Comparison of ENCODE assay signal across 13 cellular contexts in the genomic region with DNA sequence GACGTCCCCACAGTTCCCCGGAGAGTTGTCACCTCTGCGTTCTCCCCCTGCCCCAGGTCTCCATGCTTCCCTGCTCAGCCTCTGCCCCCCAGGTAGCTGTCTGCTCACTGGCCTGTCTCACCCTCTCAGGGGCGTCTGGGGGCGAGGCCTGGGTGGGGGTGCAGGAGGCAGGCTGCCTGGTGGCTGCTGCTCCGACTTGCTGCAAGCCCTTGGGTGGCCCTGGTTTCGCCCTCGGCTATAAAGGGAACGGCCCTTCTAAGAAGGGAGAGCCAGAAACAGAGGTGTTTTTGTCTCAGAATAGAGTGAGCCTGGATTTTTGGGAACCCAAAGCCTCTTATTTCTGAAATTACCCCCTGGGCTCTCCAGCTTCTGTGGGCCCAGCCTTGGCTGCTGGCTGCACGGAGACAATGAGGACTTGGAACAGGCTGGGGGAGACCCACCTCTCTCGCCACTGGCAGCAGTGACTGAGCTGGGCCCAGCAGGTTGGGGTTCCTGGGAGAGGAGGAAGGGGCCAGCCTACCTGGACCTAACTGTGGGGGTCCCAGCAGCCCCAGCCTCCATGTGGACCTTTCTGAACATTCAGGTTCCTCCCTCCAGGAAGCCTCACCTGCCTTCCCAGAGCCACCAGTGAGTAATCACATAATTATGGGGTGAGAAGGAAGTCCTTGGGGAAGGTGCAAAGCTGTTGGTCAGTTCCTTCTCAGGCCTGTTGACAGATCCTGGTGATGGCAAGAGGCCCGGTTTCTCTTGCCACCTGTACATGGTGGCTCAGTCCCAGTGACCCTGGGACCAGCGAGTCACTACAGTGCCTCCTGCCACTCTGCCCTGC. TPM values are rescaled to one million over a fixed set of nuclear protein-coding genes. Genes with fewer than 3 reads are reported as not detected.
A peak's percentile ranks its signal among the peaks of the same experiment; 100 is the strongest.
DNase-seq lines count a peak whose midpoint lies in the region; ATAC-seq, FAIRE-seq and TF ChIP-seq lines count a peak whose summit lies in the region.
"Had no signal": no experiment of that assay in that cellular context is flagged by ENCODE, and none has a peak within 500 bp of the region (broad histone marks: within the 10 kb centered on the region; RNA-seq: fewer than 3 reads in every experiment).

No MANE protein-coding gene starts in this region.

- H3K4me3 ChIP-seq in H7 (ENCODE audit: insufficient read depth, low read depth, low read length) (no peak overlapping the region), astrocyte (ENCODE audit: insufficient read depth, low read depth, low read length) (no peak overlapping the region), HepG2 (replicated peaks in 1 of 3; ENCODE audit: insufficient read depth in 1 of 3, low read depth in 2 of 3, low read length in 3 of 3) (no peak overlapping the region)

- H3K9me3 ChIP-seq in astrocyte (ENCODE audit: insufficient read depth, low read depth, low read length): no peaks in the 10 kb centered on the region
- H3K9me3 ChIP-seq in HepG2 (ENCODE audit: low read length): no peaks in the 10 kb centered on the region

- H3K4me3 Mint-ChIP-seq in astrocyte (ENCODE audit: unreplicated experiment): no peak overlapping the region
- H3K4me3 Mint-ChIP-seq in activated CD8-positive, alpha-beta memory T cell treated with anti-CD3 and anti-CD28 coated beads, Interleukin-2, amount 10 ng/mL, durations not matched to agents 7 days and 5 days: no peak overlapping the region
- H3K4me3 Mint-ChIP-seq: B cell, H9 had no signal

- no peak overlapping the region for H3K9ac ChIP-seq in astrocyte (ENCODE audit: low read length)
- no peak overlapping the region for H3K9ac ChIP-seq in HepG2 (ENCODE audit: insufficient read depth, low read depth, low read length)

- no peak for TF ChIP-seq RAD21 in HepG2 (CRISPR knock-in tag; IDR thresholded peaks at IDR 0.05)

- H3K27me3 Mint-ChIP-seq in astrocyte (ENCODE audit: low read depth, unreplicated experiment): peaks cover 11% of the 10 kb centered on the region
- H3K27me3 Mint-ChIP-seq in activated CD8-positive, alpha-beta memory T cell treated with anti-CD3 and anti-CD28 coated beads, Interleukin-2, amount 10 ng/mL, durations not matched to agents 7 days and 5 days: no peaks in the 10 kb centered on the region
- H3K27me3 Mint-ChIP-seq: B cell had no signal

- 40% methylated on average over 4 of the region's 13 CpGs for WGBS in HepG2 (ENCODE audit: low lambda C conversion rate)

- no peak overlapping the region for H3K27ac ChIP-seq in astrocyte (ENCODE audit: low read depth, low read length)
- H3K27ac ChIP-seq in HepG2 (ENCODE audit: extremely low read length, insufficient read depth, low read length): no peak overlapping the region
- H3K27ac ChIP-seq: HL-60 had no signal

- H3K36me3 Mint-ChIP-seq in astrocyte (ENCODE audit: low read depth, unreplicated experiment): no peaks in the 10 kb centered on the region
- peaks cover 6% of the 10 kb centered on the region for H3K36me3 Mint-ChIP-seq in activated CD8-positive, alpha-beta memory T cell treated with anti-CD3 and anti-CD28 coated beads, Interleukin-2, amount 10 ng/mL, durations not matched to agents 7 days and 5 days

- in situ Hi-C loops in HepG2 (cut with HindIII; ENCODE audit: extremely low pct_ligation_motif_present, low pct_unique_long_range_greater_than_20kb): loop anchor here (5.0 kb wide), 1 partner anchor 46 kb away; no protein-coding TSS in a partner anchor

- FAIRE-seq in astrocyte (lab: Jason Lieb, UNC) (no peak), HepG2 (lab: Jason Lieb, UNC) (no peak), GM12891 (lab: Jason Lieb, UNC) (no peak)

- H4K20me1 ChIP-seq in astrocyte (ENCODE audit: insufficient read depth, low read length): no peaks in the 10 kb centered on the region
- no peaks in the 10 kb centered on the region for H4K20me1 ChIP-seq in HepG2 (ENCODE audit: insufficient read depth, low read length)

- no peaks in the 10 kb centered on the region for H3K27me3 ChIP-seq in H7 (ENCODE audit: control insufficient read depth, insufficient read depth, low read length)
- no peaks in the 10 kb centered on the region for H3K27me3 ChIP-seq in astrocyte (ENCODE audit: insufficient read depth, low read length)
- peaks cover 5 to 41% of the 10 kb centered on the region in 2 experiments; a peak in 3 of 5 replicates for H3K27me3 ChIP-seq in HepG2 (ENCODE audit: control insufficient read depth in 1 of 2, insufficient read depth in 2 of 2, low read length in 2 of 2)

- H3K36me3 ChIP-seq in H7 (replicated peaks; ENCODE audit: control insufficient read depth, insufficient read depth, low read length) (no peaks in the 10 kb centered on the region), astrocyte (ENCODE audit: insufficient read depth, low read length) (no peaks in the 10 kb centered on the region), HepG2 (replicated peaks in 1 of 2; ENCODE audit: control insufficient read depth in 1 of 2, insufficient read depth in 2 of 2, low read length in 2 of 2) (no peaks in the 10 kb centered on the region)

- H3K79me2 ChIP-seq in astrocyte (ENCODE audit: insufficient read depth, low read length) (no peaks in the 10 kb centered on the region), HepG2 (ENCODE audit: insufficient read depth, low read length) (no peaks in the 10 kb centered on the region)

- H3K4me2 ChIP-seq in astrocyte (ENCODE audit: low read length) (no peak overlapping the region), HepG2 (ENCODE audit: low read depth, low read length) (peak overlapping the region; percentile 2; the same call in 1 of the 2 replicates)

- peak overlapping the region; percentile 47 for H3K27ac Mint-ChIP-seq in astrocyte (ENCODE audit: unreplicated experiment)
- H3K27ac Mint-ChIP-seq in activated CD8-positive, alpha-beta memory T cell treated with anti-CD3 and anti-CD28 coated beads, Interleukin-2, amount 10 ng/mL, durations not matched to agents 7 days and 5 days: no peak overlapping the region
- H3K27ac Mint-ChIP-seq: B cell, progenitor cell of endocrine pancreas had no signal

- H3K4me1 ChIP-seq in astrocyte (ENCODE audit: insufficient read depth, low read length): peaks cover 10% of the 10 kb centered on the region
- peaks cover 48% of the 10 kb centered on the region for H3K4me1 ChIP-seq in HepG2 (ENCODE audit: insufficient read depth, low read length)

- no peaks in the 10 kb centered on the region for H3K9me3 Mint-ChIP-seq in astrocyte (ENCODE audit: unreplicated experiment)
- H3K9me3 Mint-ChIP-seq in activated CD8-positive, alpha-beta memory T cell treated with anti-CD3 and anti-CD28 coated beads, Interleukin-2, amount 10 ng/mL, durations not matched to agents 7 days and 5 days (ENCODE audit: low read depth): no peaks in the 10 kb centered on the region
- H3K9me3 Mint-ChIP-seq: H9 had no signal

- TF ChIP-seq POLR2A in HepG2 (IDR thresholded peaks at IDR 0.05; ENCODE audit: insufficient read depth in 1 of 2, low read depth in 2 of 2, low read length in 2 of 2) (no peak), GM12891 (IDR thresholded peaks at IDR 0.05; ENCODE audit: low read depth, low read length) (no peak)

- BruUV-seq in HepG2 (replicated peaks; lab: Mats Ljungman, UMichigan): no TSS peak

- ATAC-seq in HepG2 (no peak), GM19395 (IDR thresholded peaks at IDR 0.05; ENCODE audit: unreplicated experiment) (no peak)
- ATAC-seq in activated CD8-positive, alpha-beta memory T cell treated with anti-CD3 and anti-CD28 coated beads, Interleukin-2, amount 10 ng/mL, durations not matched to agents 7 days and 5 days: no peak

- CTCF ChIA-PET in HepG2 (lab: Yijun Ruan, JAX; ENCODE audit: low intra/inter-chr PET ratio, low total read pairs): no interaction called here
- CTCF ChIA-PET in activated CD8-positive, alpha-beta memory T cell treated with anti-CD3 and anti-CD28 coated beads, Interleukin-2, amount 10 ng/mL, durations not matched to agents 7 days and 5 days (lab: Charles Lee): no interaction called here

- intact Hi-C loops in HepG2 (cut with micrococcal nuclease; ENCODE audit: unreplicated experiment): loop anchor here (5.0 kb wide), 1 partner anchor 36 kb away; no protein-coding TSS in a partner anchor

- H3K4me1 Mint-ChIP-seq in astrocyte (ENCODE audit: low read depth, unreplicated experiment): peaks cover 12% of the 10 kb centered on the region
- peaks cover 63% of the 10 kb centered on the region for H3K4me1 Mint-ChIP-seq in activated CD8-positive, alpha-beta memory T cell treated with anti-CD3 and anti-CD28 coated beads, Interleukin-2, amount 10 ng/mL, durations not matched to agents 7 days and 5 days

- DNase-seq in 8988T: peak; percentile 86
- DNase-seq in H7: peak; percentile 55
- DNase-seq in astrocyte (ENCODE audit: low read depth): no peak
- DNase-seq in HepG2 (ENCODE audit: low spot score): no peak
- DNase-seq in activated CD8-positive, alpha-beta memory T cell treated with anti-CD3 and anti-CD28 coated beads, Interleukin-2, amount 10 ng/mL, durations not matched to agents 7 days and 5 days: no peak
- no peak for DNase-seq in GM12891 (ENCODE audit: insufficient read length, low spot score)
- no peak for DNase-seq in stimulated activated CD4-positive, alpha-beta T cell treated with anti-CD3 and anti-CD28 coated beads, Interleukin-4, amount 100 ng/mL, for 1 hour
- DNase-seq: H9, NCI-H345 had no signal

- no peak for TF ChIP-seq EP300 in HepG2 (IDR thresholded peaks at IDR 0.05; ENCODE audit: low read depth in 2 of 2, low read length in 2 of 2)
- no peak for TF ChIP-seq EP300 in HepG2 (CRISPR knock-in tag; IDR thresholded peaks at IDR 0.05; ENCODE audit: borderline replicate concordance)

- TF ChIP-seq CTCF in astrocyte (IDR thresholded peaks at IDR 0.05; ENCODE audit: insufficient read depth, low read depth, low read length) (no peak), HepG2 (CRISPR knock-in tag; IDR thresholded peaks at IDR 0.05) (no peak)

- POLR2A ChIA-PET in HepG2 (lab: Yijun Ruan, JAX): no interaction called here

- H2AFZ ChIP-seq in astrocyte (ENCODE audit: low read depth, low read length) (no peak overlapping the region), HepG2 (ENCODE audit: low read length) (no peak overlapping the region)

RNA-seq across cellular contexts. Expression of a gene that starts 15.5 kb away (rescaled TPM):
- 1.8 and 2.1 TPM in 2 replicates for total RNA-seq in H7 (2014; rRNA removed; shearing (Covaris generic))
- total RNA-seq in astrocyte (1.3 and 4.3 TPM in 2 replicates), HepG2 (2016; rRNA removed; fragmentation: Illumina TruSeq; extraction: Trizol) (not detected in 2 replicates)
- total RNA-seq in HepG2 (2016; cell fraction: cytosol; rRNA removed; fragmentation: Illumina TruSeq; extraction: Trizol; ENCODE audit: low read depth): not detected in 2 replicates
- total RNA-seq in HepG2 (2016; cell fraction: insoluble cytoplasmic fraction; rRNA removed; fragmentation: Illumina TruSeq; extraction: Trizol): not detected in 2 replicates
- total RNA-seq in HepG2 (2016; cell fraction: membrane; rRNA removed; fragmentation: Illumina TruSeq; extraction: Trizol): not detected in 2 replicates
- total RNA-seq in HepG2 (2016; cell fraction: nucleus; rRNA removed; fragmentation: Illumina TruSeq; extraction: Trizol): not detected in 2 replicates
- polyA plus RNA-seq in HepG2 (2011; rRNA removed): 0.01 and 0.03 TPM in 2 replicates
- 0.03 and 0.05 TPM in 2 replicates for polyA plus RNA-seq in HepG2 (2011; cell fraction: cytosol; rRNA removed)
- 0.14 TPM in 1 of 2 replicates, not detected in the other for polyA plus RNA-seq in HepG2 (2011; cell fraction: nucleus; rRNA removed)
- 0.16 and 0.34 TPM in 2 replicates for polyA plus RNA-seq in HepG2 (2012)
- not detected in 2 replicates for polyA plus RNA-seq in HepG2 (2016; cell fraction: cytosol; fragmentation: Illumina TruSeq; extraction: Trizol; ENCODE audit: low read depth)
- polyA plus RNA-seq in HepG2 (2016; cell fraction: insoluble cytoplasmic fraction; fragmentation: Illumina TruSeq; extraction: Trizol; ENCODE audit: low read depth): not detected in 2 replicates
- polyA plus RNA-seq in HepG2 (2016; cell fraction: membrane; fragmentation: Illumina TruSeq; extraction: Trizol; ENCODE audit: low read depth): not detected in 2 replicates
- polyA plus RNA-seq in HepG2 (2016; cell fraction: nucleus; fragmentation: Illumina TruSeq; extraction: Trizol; ENCODE audit: insufficient read depth, low read depth): not detected in 2 replicates
- 0.16 TPM in 1 of 2 replicates, not detected in the other for polyA minus RNA-seq in HepG2 (2011; rRNA and poly(A)+ RNA removed; ENCODE audit: low replicate concordance)
- polyA minus RNA-seq in HepG2 (2011; cell fraction: cytosol; rRNA and poly(A)+ RNA removed): not detected in 2 replicates
- polyA minus RNA-seq in HepG2 (2011; cell fraction: nucleus; rRNA and poly(A)+ RNA removed): not detected in 2 replicates
- total RNA-seq in activated CD8-positive, alpha-beta memory T cell treated with anti-CD3 and anti-CD28 coated beads, Interleukin-2, amount 10 ng/mL, durations not matched to agents 7 days and 5 days: 1 to 10 TPM; 1.1 to 1.9 TPM
- 0.47 TPM for polyA plus RNA-seq in GM12891 (2012; ENCODE audit: low read depth, missing spikeins)
- total RNA-seq: B cell had no signal

RNA-seq across cellular contexts. Expression of a gene that starts 49.5 kb away (rescaled TPM):
- total RNA-seq in H7 (2014; rRNA removed; shearing (Covaris generic)): 0.52 TPM in 1 of 2 replicates, not detected in the other
- total RNA-seq in astrocyte: not detected in 2 replicates
- not detected in 2 replicates for total RNA-seq in HepG2 (2016; rRNA removed; fragmentation: Illumina TruSeq; extraction: Trizol)
- not detected in 2 replicates for total RNA-seq in HepG2 (2016; cell fraction: cytosol; rRNA removed; fragmentation: Illumina TruSeq; extraction: Trizol; ENCODE audit: low read depth)
- 0.15 TPM in 1 of 2 replicates, not detected in the other for total RNA-seq in HepG2 (2016; cell fraction: insoluble cytoplasmic fraction; rRNA removed; fragmentation: Illumina TruSeq; extraction: Trizol)
- not detected in 2 replicates for total RNA-seq in HepG2 (2016; cell fraction: membrane; rRNA removed; fragmentation: Illumina TruSeq; extraction: Trizol)
- total RNA-seq in HepG2 (2016; cell fraction: nucleus; rRNA removed; fragmentation: Illumina TruSeq; extraction: Trizol): not detected in 2 replicates
- polyA plus RNA-seq in HepG2 (2011; rRNA removed): 0.20 TPM in 1 of 2 replicates, not detected in the other
- polyA plus RNA-seq in HepG2 (2011; cell fraction: cytosol; rRNA removed): 0.11 and 0.13 TPM in 2 replicates
- polyA plus RNA-seq in HepG2 (2011; cell fraction: nucleus; rRNA removed): 0.32 and 0.45 TPM in 2 replicates
- 0.27 and 0.36 TPM in 2 replicates for polyA plus RNA-seq in HepG2 (2012)
- not detected in 2 replicates for polyA plus RNA-seq in HepG2 (2016; cell fraction: cytosol; fragmentation: Illumina TruSeq; extraction: Trizol; ENCODE audit: low read depth)
- not detected in 2 replicates for polyA plus RNA-seq in HepG2 (2016; cell fraction: insoluble cytoplasmic fraction; fragmentation: Illumina TruSeq; extraction: Trizol; ENCODE audit: low read depth)
- not detected in 2 replicates for polyA plus RNA-seq in HepG2 (2016; cell fraction: membrane; fragmentation: Illumina TruSeq; extraction: Trizol; ENCODE audit: low read depth)
- polyA plus RNA-seq in HepG2 (2016; cell fraction: nucleus; fragmentation: Illumina TruSeq; extraction: Trizol; ENCODE audit: insufficient read depth, low read depth): not detected in 2 replicates
- 0.08 TPM in 1 of 2 replicates, not detected in the other for polyA minus RNA-seq in HepG2 (2011; rRNA and poly(A)+ RNA removed; ENCODE audit: low replicate concordance)
- polyA minus RNA-seq in HepG2 (2011; cell fraction: cytosol; rRNA and poly(A)+ RNA removed): not detected in 2 replicates
- not detected in 2 replicates for polyA minus RNA-seq in HepG2 (2011; cell fraction: nucleus; rRNA and poly(A)+ RNA removed)
- total RNA-seq in activated CD8-positive, alpha-beta memory T cell treated with anti-CD3 and anti-CD28 coated beads, Interleukin-2, amount 10 ng/mL, durations not matched to agents 7 days and 5 days: 10 to 100 TPM; 17.6 to 39.1 TPM
- 1.3 TPM for polyA plus RNA-seq in GM12891 (2012; ENCODE audit: low read depth, missing spikeins)
- total RNA-seq: H9, progenitor cell of endocrine pancreas had no signal

Comparison
In these comparisons a context has a peak if more than half of its experiments do, and no peak if none do; other contexts are left out.
1. DNase-seq: peak in 8988T (single experiment) and H7 (single experiment); none in astrocyte (single experiment), HepG2 (single experiment), activated CD8-positive, alpha-beta memory T cell treated with anti-CD3 and anti-CD28 coated beads, Interleukin-2, amount 10 ng/mL, durations not matched to agents 7 days and 5 days (single experiment), GM12891 (single experiment) and stimulated activated CD4-positive, alpha-beta T cell treated with anti-CD3 and anti-CD28 coated beads, Interleukin-4, amount 100 ng/mL, for 1 hour (single experiment).
2. RNA of a gene that starts 49.5 kb away (total RNA-seq): 17.6 to 39.1 TPM in activated CD8-positive, alpha-beta memory T cell treated with anti-CD3 and anti-CD28 coated beads, Interleukin-2, amount 10 ng/mL, durations not matched to agents 7 days and 5 days; 0.15 TPM in HepG2, 0.52 TPM in H7 and not detected in astrocyte; every median in the first group is over 10 times any median in the second.